ENCODE assay signal across 8 cellular contexts in genomic region chr7:124784879-124785818, GRCh38. TPM values are rescaled to one million over a fixed set of nuclear protein-coding genes. Genes with fewer than 3 reads are reported as not detected.
DNase-seq lines count a peak whose midpoint lies in the region; ATAC-seq and TF ChIP-seq lines count a peak whose summit lies in the region.

No MANE protein-coding gene starts in this region.

- H3K9me3 ChIP-seq in left ventricle myocardium inferior (replicated peaks), result no peaks in the 10 kb centered on the region

- H3K27ac ChIP-seq in left ventricle myocardium inferior (replicated peaks), result no peak overlapping the region

- H3K9me3 Mint-ChIP-seq in activated CD8-positive, alpha-beta T cell treated with anti-CD3 and anti-CD28 coated beads, Interleukin-2, amount 10 ng/mL, durations not matched to agents 7 days and 5 days (ENCODE audit: insufficient read depth), result no peaks in the 10 kb centered on the region

- H3K4me3 Mint-ChIP-seq in activated CD8-positive, alpha-beta T cell treated with anti-CD3 and anti-CD28 coated beads, Interleukin-2, amount 10 ng/mL, durations not matched to agents 7 days and 5 days, result no peak overlapping the region

- H3K27ac Mint-ChIP-seq in activated CD8-positive, alpha-beta T cell treated with anti-CD3 and anti-CD28 coated beads, Interleukin-2, amount 10 ng/mL, durations not matched to agents 7 days and 5 days, result no peak overlapping the region

- H3K4me1 Mint-ChIP-seq in activated CD8-positive, alpha-beta T cell treated with anti-CD3 and anti-CD28 coated beads, Interleukin-2, amount 10 ng/mL, durations not matched to agents 7 days and 5 days (ENCODE audit: low read depth), result no peaks in the 10 kb centered on the region

- no peaks in the 10 kb centered on the region for H3K4me1 ChIP-seq in left ventricle myocardium inferior

- no peaks in the 10 kb centered on the region for H3K36me3 ChIP-seq in left ventricle myocardium inferior

- peak; percentile 74 for TF ChIP-seq CTCF in left ventricle myocardium inferior (IDR thresholded peaks at IDR 0.05; ENCODE audit: borderline replicate concordance)

- ATAC-seq in GM18867 (IDR thresholded peaks at IDR 0.05; ENCODE audit: unreplicated experiment) (peak; percentile 90), HG03139 (IDR thresholded peaks at IDR 0.05; ENCODE audit: unreplicated experiment) (peak; percentile 89), GM21423 (IDR thresholded peaks at IDR 0.05; ENCODE audit: unreplicated experiment) (no peak)
- no peak for ATAC-seq in activated CD8-positive, alpha-beta T cell treated with anti-CD3 and anti-CD28 coated beads, Interleukin-2, amount 10 ng/mL, durations not matched to agents 7 days and 5 days

- DNase-seq in Ammon's horn (ENCODE audit: low spot score) (peak; percentile 87), NCI-H2196 treated with DMSO at 0.1 percent for 48 hours (lab: John Stamatoyannopoulos, UW; ENCODE audit: unreplicated experiment) (peak; percentile 48), left ventricle myocardium inferior (no peak), skeletal muscle cell (ENCODE audit: low read depth) (peak; percentile 10)
- DNase-seq in activated CD8-positive, alpha-beta T cell treated with anti-CD3 and anti-CD28 coated beads, Interleukin-2, amount 10 ng/mL, durations not matched to agents 7 days and 5 days, result peak; percentile 36

- no peaks in the 10 kb centered on the region for H3K36me3 Mint-ChIP-seq in activated CD8-positive, alpha-beta T cell treated with anti-CD3 and anti-CD28 coated beads, Interleukin-2, amount 10 ng/mL, durations not matched to agents 7 days and 5 days (ENCODE audit: low read depth)

- H3K4me3 ChIP-seq in left ventricle myocardium inferior, result no peak overlapping the region
- no peak overlapping the region for H3K4me3 ChIP-seq in skeletal muscle cell (ENCODE audit: low read depth, low read length)

- CTCF ChIA-PET in activated CD8-positive, alpha-beta T cell treated with anti-CD3 and anti-CD28 coated beads, Interleukin-2, amount 10 ng/mL, durations not matched to agents 7 days and 5 days (lab: Charles Lee), result interaction anchor here (1.2 to 1.6 kb wide), 4 partner anchors 11 to 47 kb away, joined by 3 to 5 read pairs (median 4); partner anchors contain the start of gene GPR37

- intact Hi-C loops in left ventricle myocardium inferior (cut with micrococcal nuclease), result loop anchor here (5.0 kb wide), 1 partner anchor 618 kb away; no protein-coding TSS in a partner anchor

- H3K27me3 ChIP-seq in left ventricle myocardium inferior (ENCODE audit: low read depth), result peaks cover 3% of the 10 kb centered on the region

- H3K27me3 Mint-ChIP-seq in activated CD8-positive, alpha-beta T cell treated with anti-CD3 and anti-CD28 coated beads, Interleukin-2, amount 10 ng/mL, durations not matched to agents 7 days and 5 days (ENCODE audit: low read depth), result peaks cover 5% of the 10 kb centered on the region

- POLR2A ChIA-PET in activated CD8-positive, alpha-beta T cell treated with anti-CD3 and anti-CD28 coated beads, Interleukin-2, amount 10 ng/mL, durations not matched to agents 7 days and 5 days (lab: Charles Lee), result no interaction called here

RNA-seq across cellular contexts. Expression of gene GPR37, which starts 19.6 kb away (rescaled TPM):
- not detected for total RNA-seq in activated CD8-positive, alpha-beta T cell treated with anti-CD3 and anti-CD28 coated beads, Interleukin-2, amount 10 ng/mL, durations not matched to agents 7 days and 5 days
- not detected for total RNA-seq in left ventricle myocardium inferior

Comparison
In these comparisons a context has a peak if more than half of its experiments do, and no peak if none do; other contexts are left out.
1. ATAC-seq: peak in GM18867 (single experiment) and HG03139 (single experiment); none in activated CD8-positive, alpha-beta T cell treated with anti-CD3 and anti-CD28 coated beads, Interleukin-2, amount 10 ng/mL, durations not matched to agents 7 days and 5 days (single experiment) and GM21423 (single experiment).